ENCODE assay signal across 11 cellular contexts in genomic region chr6:112906737-112907136, GRCh38.
DNase-seq lines count a peak whose midpoint lies in the region.
"Had no signal": no experiment of that assay in that cellular context is flagged by ENCODE, and none has a peak within 500 bp of the region (broad histone marks: within the 10 kb centered on the region; RNA-seq: fewer than 3 reads in every experiment).

No MANE protein-coding gene starts in this region.

- H3K36me3 ChIP-seq in SJCRH30 = no peaks in the 10 kb centered on the region

- intact Hi-C loops in head of caudate nucleus (cut with DNase I) = no loop called here

- H3K4me3 ChIP-seq in SJCRH30 = peak overlapping the region; percentile 12; the same call in 1 of the 2 replicates

- peaks cover 43% of the 10 kb centered on the region for H3K4me1 ChIP-seq in SJCRH30
- H3K4me1 ChIP-seq: Caco-2 had no signal

- H3K27ac ChIP-seq in SJCRH30 = peak overlapping the region; percentile 72

- H3K9me3 ChIP-seq in SJCRH30 (replicated peaks) = peaks cover 8% of the 10 kb centered on the region; the same call in 1 of the 2 replicates
- H3K9me3 ChIP-seq: Caco-2 had no signal

- in situ Hi-C loops in G401 (cut with HindIII; ENCODE audit: low sequenced_read_pairs) = no loop called here

- DNase-seq in EL (peak; percentile 62), SJCRH30 (peak; percentile 78 to 92), glomerular visceral epithelial cell (ENCODE audit: extremely low spot score) (peak; percentile 17), pons (ENCODE audit: low spot score) (peak; percentile 28), G401 (ENCODE audit: low spot score) (no peak), HT-29 (ENCODE audit: low spot score) (no peak), GM19240 (ENCODE audit: insufficient read length, low spot score) (no peak), head of caudate nucleus (no peak)
- DNase-seq: activated CD4-positive, CD25-positive, alpha-beta regulatory T cell treated with anti-CD3 and anti-CD28 coated beads, Interleukin-2, amount 50 U/mL, for 72 hours; activated effector memory CD4-positive, alpha-beta T cell treated with Interleukin-2 at 50 U/mL for 16 hours; Caco-2 had no signal

- H3K27me3 ChIP-seq in SJCRH30 = no peaks in the 10 kb centered on the region

Comparison
In these comparisons a context has a peak if more than half of its experiments do, and no peak if none do; other contexts are left out.
1. DNase-seq: peak in EL (single experiment), SJCRH30 (2 of 2), glomerular visceral epithelial cell (single experiment) and pons (single experiment); none in G401 (single experiment), HT-29 (single experiment), GM19240 (single experiment) and head of caudate nucleus (0 of 42).